In the genomic region with DNA sequence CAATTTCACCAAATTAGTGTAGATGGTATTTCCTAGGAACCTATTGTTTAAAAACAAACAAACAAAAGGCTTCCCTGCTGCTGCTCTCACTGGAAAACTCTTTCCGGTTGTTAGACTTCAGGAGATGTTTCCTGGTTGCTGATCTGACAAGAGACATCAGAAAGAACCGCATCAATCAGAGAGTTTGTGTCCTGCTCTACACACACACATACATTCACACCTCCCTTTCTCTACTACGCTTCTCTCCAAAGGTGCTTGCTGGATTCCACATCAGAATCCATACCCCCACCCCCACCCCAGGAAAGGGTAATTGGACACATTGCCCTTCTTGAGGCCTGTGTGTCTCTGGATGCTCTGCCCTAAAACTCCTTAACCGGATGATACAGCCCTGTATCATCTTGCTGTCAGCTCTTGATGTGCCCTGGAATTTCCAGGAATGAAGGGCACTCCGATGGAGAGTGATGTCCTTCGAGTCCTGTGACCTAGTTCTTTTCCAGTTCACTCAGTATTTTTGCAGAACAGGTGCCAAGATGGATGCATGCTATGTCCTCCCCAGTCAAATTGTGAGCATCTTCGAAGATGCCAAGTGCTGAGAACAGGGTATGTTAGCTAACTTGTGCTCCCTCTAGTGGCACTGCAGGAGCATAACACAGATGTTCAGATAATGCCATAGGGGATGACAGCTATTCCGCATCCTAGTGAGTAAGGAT, we compare ENCODE assay signal across 8 cellular contexts.
A peak's percentile ranks its signal among the peaks of the same experiment; 100 is the strongest.
DNase-seq lines count a peak whose midpoint lies in the region; TF ChIP-seq lines count a peak whose summit lies in the region.

No MANE protein-coding gene starts in this region.

- no peak overlapping the region for H3K27ac Mint-ChIP-seq in activated naive CD4-positive, alpha-beta T cell treated with anti-CD3 and anti-CD28 coated beads for 36 hours
- H3K27ac Mint-ChIP-seq in HFFc6, result no peak overlapping the region

- H3K27me3 Mint-ChIP-seq in activated naive CD4-positive, alpha-beta T cell treated with anti-CD3 and anti-CD28 coated beads for 36 hours (ENCODE audit: low read depth), result peaks cover 22% of the 10 kb centered on the region
- no peaks in the 10 kb centered on the region for H3K27me3 Mint-ChIP-seq in HFFc6 (ENCODE audit: insufficient read depth)

- CTCF ChIA-PET in activated naive CD4-positive, alpha-beta T cell treated with anti-CD3 and anti-CD28 coated beads for 36 hours (lab: Charles Lee), result interaction anchor here (0.6 to 1.5 kb wide), 9 partner anchors 17 to 399 kb away, joined by 3 to 7 read pairs (median 3); no protein-coding TSS in a partner anchor

- H3K9me3 Mint-ChIP-seq in activated naive CD4-positive, alpha-beta T cell treated with anti-CD3 and anti-CD28 coated beads for 36 hours, result peaks cover 4% of the 10 kb centered on the region
- H3K9me3 Mint-ChIP-seq in HFFc6, result peaks cover 15% of the 10 kb centered on the region

- peak; percentile 38 for DNase-seq in activated naive CD4-positive, alpha-beta T cell treated with anti-CD3 and anti-CD28 coated beads for 36 hours
- DNase-seq in activated naive CD4-positive, alpha-beta T cell treated with anti-CD3 and anti-CD28 coated beads, Interleukin-2, amount 50 U/mL, for 16 hours, result no peak
- DNase-seq in HFFc6 (peak; percentile 26), NAMALWA (ENCODE audit: low spot score) (peak; percentile 59), SJCRH30 (peak; percentile 11 to 70), T47D (ENCODE audit: low read depth in 1 of 2, low spot score in 1 of 2) (peak; percentile 80 to 84), iPS-NIHi7 (ENCODE audit: extremely low spot score) (peak; percentile 87)
- DNase-seq in stimulated activated CD4-positive, alpha-beta T cell treated with anti-CD3 and anti-CD28 coated beads, Interleukin-12 subunit alpha, Interleukin-12 subunit beta, amount 100 ng/mL, for 4 hours, result peak; percentile 0

- H3K4me1 Mint-ChIP-seq in activated naive CD4-positive, alpha-beta T cell treated with anti-CD3 and anti-CD28 coated beads for 36 hours (ENCODE audit: low read depth), result no peaks in the 10 kb centered on the region
- no peaks in the 10 kb centered on the region for H3K4me1 Mint-ChIP-seq in HFFc6 (ENCODE audit: low read depth)

- peak; percentile 84 for TF ChIP-seq CTCF in HFFc6 (IDR thresholded peaks at IDR 0.05)

- H3K4me3 Mint-ChIP-seq in activated naive CD4-positive, alpha-beta T cell treated with anti-CD3 and anti-CD28 coated beads for 36 hours, result no peak overlapping the region
- no peak overlapping the region for H3K4me3 Mint-ChIP-seq in HFFc6

- H3K36me3 ChIP-seq in SJCRH30, result no peaks in the 10 kb centered on the region

- peaks cover 3% of the 10 kb centered on the region; the same call in 1 of the 2 replicates for H3K9me3 ChIP-seq in SJCRH30 (replicated peaks)

- no peaks in the 10 kb centered on the region for H3K4me1 ChIP-seq in SJCRH30

- no peak overlapping the region for H3K27ac ChIP-seq in SJCRH30

- intact Hi-C loops in activated naive CD4-positive, alpha-beta T cell treated with anti-CD3 and anti-CD28 coated beads for 36 hours (cut with micrococcal nuclease), result loop anchor here (1.0 to 10.0 kb wide), 7 partner anchors 273 to 487 kb away; no protein-coding TSS in a partner anchor

- H3K36me3 Mint-ChIP-seq in activated naive CD4-positive, alpha-beta T cell treated with anti-CD3 and anti-CD28 coated beads for 36 hours (ENCODE audit: low read depth), result no peaks in the 10 kb centered on the region
- H3K36me3 Mint-ChIP-seq in HFFc6 (ENCODE audit: low read depth), result no peaks in the 10 kb centered on the region

- no peak overlapping the region for H3K4me3 ChIP-seq in SJCRH30

- in situ Hi-C loops in T47D (cut with HindIII; ENCODE audit: low pct_unique_long_range_greater_than_20kb, low sequenced_read_pairs), result no loop called here

- H3K27me3 ChIP-seq in SJCRH30, result no peaks in the 10 kb centered on the region
